17 cellular contexts compared by ENCODE assay signal in the genomic region with DNA sequence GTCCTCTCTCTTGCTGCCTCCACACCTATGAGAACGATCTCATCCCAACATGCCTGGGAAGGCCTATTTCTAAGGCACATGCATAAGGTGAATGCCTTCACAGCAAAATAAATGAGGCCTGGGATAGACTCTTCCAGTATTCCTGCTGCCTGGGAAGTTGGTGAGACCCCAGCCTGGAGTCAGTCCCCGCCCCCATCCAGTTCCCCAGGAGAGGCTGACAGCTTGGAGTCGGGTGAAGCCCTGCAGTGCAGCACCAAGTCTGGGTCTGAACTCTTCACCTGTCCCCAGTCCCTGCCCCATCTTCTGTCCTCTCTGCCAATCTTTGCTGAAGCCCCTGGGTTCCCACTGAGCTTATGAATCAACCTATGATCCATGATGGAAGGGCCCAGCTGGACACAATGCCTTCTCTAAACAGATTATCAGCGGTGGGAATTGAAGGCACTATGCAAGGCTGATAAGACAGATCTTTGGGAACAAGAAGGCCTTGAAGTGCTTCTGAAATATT. TPM values are rescaled to one million over a fixed set of nuclear protein-coding genes. Genes with fewer than 3 reads are reported as not detected.
"Had no signal": no experiment of that assay in that cellular context is flagged by ENCODE, and none has a peak within 500 bp of the region (broad histone marks: within the 10 kb centered on the region; RNA-seq: fewer than 3 reads in every experiment).

No MANE protein-coding gene starts in this region.

- H3K9me3 ChIP-seq: pancreas, testis had no signal

- H3K27me3 Mint-ChIP-seq: activated CD4-positive, alpha-beta memory T cell treated with anti-CD3 and anti-CD28 coated beads, Interleukin-2, amount 10 ng/mL, durations not matched to agents 7 days and 5 days; activated CD4-positive, alpha-beta T cell treated with anti-CD3 and anti-CD28 coated beads for 36 hours; activated T-cell treated with anti-CD3 and anti-CD28 coated beads, Interleukin-2, amount 50 U/mL, for 24 hours; stimulated activated naive CD8-positive, alpha-beta T cell treated with anti-CD3 and anti-CD28 coated beads, Interleukin-15, amount 100 ng/mL, for 72 hours had no signal

- H3K4me3 Mint-ChIP-seq: activated CD4-positive, alpha-beta memory T cell treated with anti-CD3 and anti-CD28 coated beads, Interleukin-2, amount 10 ng/mL, durations not matched to agents 7 days and 5 days; activated CD4-positive, alpha-beta T cell treated with anti-CD3 and anti-CD28 coated beads for 36 hours; activated naive CD8-positive, alpha-beta T cell treated with anti-CD3 and anti-CD28 coated beads, Interleukin-2, amount 10 ng/mL, durations not matched to agents 7 days and 5 days; activated T-cell treated with anti-CD3 and anti-CD28 coated beads, Interleukin-2, amount 50 U/mL, for 24 hours; nephron progenitor cell; T-helper 17 cell had no signal

- H3K4me3 ChIP-seq: heart right ventricle, left lung, pancreas, testis had no signal

- H3K27ac ChIP-seq: heart right ventricle, left lung, pancreas, testis, WERI-Rb-1 had no signal

- H3K9me3 Mint-ChIP-seq: activated CD4-positive, alpha-beta memory T cell treated with anti-CD3 and anti-CD28 coated beads, Interleukin-2, amount 10 ng/mL, durations not matched to agents 7 days and 5 days; activated naive CD8-positive, alpha-beta T cell treated with anti-CD3 and anti-CD28 coated beads, Interleukin-2, amount 10 ng/mL, durations not matched to agents 7 days and 5 days; activated T-cell treated with anti-CD3 and anti-CD28 coated beads, Interleukin-2, amount 50 U/mL, for 24 hours; stimulated activated naive CD8-positive, alpha-beta T cell treated with anti-CD3 and anti-CD28 coated beads, Interleukin-15, amount 100 ng/mL, for 72 hours had no signal

- ATAC-seq: activated CD4-positive, alpha-beta T cell treated with anti-CD3 and anti-CD28 coated beads for 36 hours; left lung; pancreas; T-helper 17 cell had no signal

- H3K4me1 ChIP-seq: heart right ventricle, left lung, testis had no signal

- H3K27ac Mint-ChIP-seq: activated CD4-positive, alpha-beta memory T cell treated with anti-CD3 and anti-CD28 coated beads, Interleukin-2, amount 10 ng/mL, durations not matched to agents 7 days and 5 days; activated CD4-positive, alpha-beta T cell treated with anti-CD3 and anti-CD28 coated beads for 36 hours; activated naive CD8-positive, alpha-beta T cell treated with anti-CD3 and anti-CD28 coated beads, Interleukin-2, amount 10 ng/mL, durations not matched to agents 7 days and 5 days; activated T-cell treated with anti-CD3 and anti-CD28 coated beads, Interleukin-2, amount 50 U/mL, for 24 hours; nephron progenitor cell; stimulated activated naive CD8-positive, alpha-beta T cell treated with anti-CD3 and anti-CD28 coated beads, Interleukin-15, amount 100 ng/mL, for 72 hours; T-helper 17 cell had no signal

- H3K36me3 ChIP-seq: heart right ventricle, left lung, pancreas, WERI-Rb-1 had no signal

- H3K36me3 Mint-ChIP-seq: activated naive CD8-positive, alpha-beta T cell treated with anti-CD3 and anti-CD28 coated beads, Interleukin-2, amount 10 ng/mL, durations not matched to agents 7 days and 5 days had no signal

- H3K4me1 Mint-ChIP-seq: activated CD4-positive, alpha-beta memory T cell treated with anti-CD3 and anti-CD28 coated beads, Interleukin-2, amount 10 ng/mL, durations not matched to agents 7 days and 5 days; T-helper 17 cell had no signal

- H3K27me3 ChIP-seq: left lung, pancreas, testis had no signal

- DNase-seq: activated CD4-positive, alpha-beta memory T cell treated with anti-CD3 and anti-CD28 coated beads, Interleukin-2, amount 10 ng/mL, durations not matched to agents 7 days and 5 days; activated CD4-positive, alpha-beta T cell treated with anti-CD3 and anti-CD28 coated beads for 36 hours; activated naive CD8-positive, alpha-beta T cell treated with anti-CD3 and anti-CD28 coated beads, Interleukin-2, amount 10 ng/mL, durations not matched to agents 7 days and 5 days; activated T-cell treated with anti-CD3 and anti-CD28 coated beads, Interleukin-2, amount 50 U/mL, for 24 hours; heart right ventricle; left lung; nephron progenitor cell; stimulated activated CD4-positive, alpha-beta T cell treated with anti-CD3 and anti-CD28 coated beads, Interleukin-1b, Interleukin-23, amount 100 ng/mL, for 48 hours; stimulated activated naive CD8-positive, alpha-beta T cell treated with anti-CD3 and anti-CD28 coated beads, Interleukin-15, amount 100 ng/mL, for 72 hours; T-helper 17 cell; testis; WERI-Rb-1 had no signal

RNA-seq across cellular contexts. Expression of gene GOLGA6L7, which starts 27.1 kb away (rescaled TPM):
- total RNA-seq: activated CD4-positive, alpha-beta memory T cell treated with anti-CD3 and anti-CD28 coated beads, Interleukin-2, amount 10 ng/mL, durations not matched to agents 7 days and 5 days; activated CD4-positive, alpha-beta T cell treated with anti-CD3 and anti-CD28 coated beads for 36 hours; activated naive CD8-positive, alpha-beta T cell treated with anti-CD3 and anti-CD28 coated beads, Interleukin-2, amount 10 ng/mL, durations not matched to agents 7 days and 5 days; epithelial cell of proximal tubule; frontal cortex; heart right ventricle; left lung; mucosa of gallbladder; pancreas; T-helper 17 cell; ureter had no signal
